8 cellular contexts compared by ENCODE assay signal in genomic region chr3:15206662-15207576, GRCh38. TPM values are rescaled to one million over a fixed set of nuclear protein-coding genes. Genes with fewer than 3 reads are reported as not detected.
DNase-seq lines count a peak whose midpoint lies in the region; ATAC-seq, FAIRE-seq and TF ChIP-seq lines count a peak whose summit lies in the region.

No MANE protein-coding gene starts in this region.

- no peak for DNase-seq in AG04449 (ENCODE audit: low read depth, low spot score)
- peak; percentile 77 for DNase-seq in NAMALWA (ENCODE audit: low spot score)
- peak; percentile 46 for DNase-seq in astrocyte of the spinal cord (ENCODE audit: low read depth, low spot score)
- peak; percentile 66 for DNase-seq in small intestine
- no peak for DNase-seq in amniotic stem cell (lab: John Stamatoyannopoulos, UW)
- no peak for DNase-seq in NCI-H2227 treated with DMSO at 0.1 percent for 48 hours (lab: John Stamatoyannopoulos, UW)

- H3K27ac ChIP-seq in small intestine (ENCODE audit: low read depth in 1 of 2, low read length in 1 of 2), result peak overlapping the region; percentile 97 to 98

- no peaks in the 10 kb centered on the region for H3K27me3 ChIP-seq in small intestine (ENCODE audit: control insufficient read depth in 2 of 2, insufficient read depth in 2 of 2, low read length in 2 of 2)

- H3K4me1 ChIP-seq in small intestine (ENCODE audit: control insufficient read depth in 2 of 2, insufficient read depth in 1 of 2, low read depth in 1 of 2, low read length in 1 of 2), result peaks cover 0 to 6% of the 10 kb centered on the region in 2 donors

- peak; percentile 13 for ATAC-seq in GM19467 (IDR thresholded peaks at IDR 0.05; ENCODE audit: unreplicated experiment)

- TF ChIP-seq CTCF in AG04449 (IDR thresholded peaks at IDR 0.05; ENCODE audit: insufficient read depth, low read length, missing control alignments), result no peak
- no peak for TF ChIP-seq CTCF in astrocyte of the spinal cord (IDR thresholded peaks at IDR 0.05; ENCODE audit: low read depth, low read length)

- 1 to 4% (median 4%) methylated on average over 22 to 30 of the region's 30 CpGs for WGBS in small intestine, 3 donors

- H3K4me3 ChIP-seq in AG04449 (ENCODE audit: low read depth, low read length) (peak overlapping the region; percentile 86), astrocyte of the spinal cord (ENCODE audit: low read depth, low read length) (peak overlapping the region; percentile 96), iPS-18c (ENCODE audit: insufficient read depth, low read depth, low read length) (peak overlapping the region; percentile 91), small intestine (ENCODE audit: low read depth in 1 of 2, low read length in 2 of 2) (peak overlapping the region; percentile 95 to 97)

- no peaks in the 10 kb centered on the region for H3K36me3 ChIP-seq in small intestine (ENCODE audit: control insufficient read depth in 2 of 2, insufficient read depth in 2 of 2, low read length in 2 of 2)

- no peak for FAIRE-seq in small intestine (lab: Jason Lieb, UNC)

- CTCF ChIA-PET in AG04449 (lab: Yijun Ruan, JAX), result interaction anchor here (0.6 to 1.6 kb wide), 9 partner anchors 11 to 104 kb away, joined by 3 to 6 read pairs (median 3); no protein-coding TSS in a partner anchor

- in situ Hi-C loops in astrocyte of the spinal cord (cut with HindIII; ENCODE audit: low sequenced_read_pairs), result no loop called here

- POLR2A ChIA-PET in AG04449 (lab: Yijun Ruan, JAX), result interaction anchor here (1.2 to 1.4 kb wide), 2 partner anchors 10 kb away, joined by 3 to 6 read pairs; no protein-coding TSS in a partner anchor

- H3K9me3 ChIP-seq in iPS-18c (ENCODE audit: control insufficient read depth, insufficient read depth, low read length) (no peaks in the 10 kb centered on the region), small intestine (ENCODE audit: control insufficient read depth, low read depth) (no peaks in the 10 kb centered on the region)

RNA-seq across cellular contexts. Expression of gene CAPN7, which starts 0.9 kb away (rescaled TPM):
- polyA plus RNA-seq in small intestine, result 10 to 100 TPM; 12.3 to 14.1 (median 12.7) TPM

Comparison
In these comparisons a context has a peak if more than half of its experiments do, and no peak if none do; other contexts are left out.
1. DNase-seq: peak in NAMALWA (single experiment), astrocyte of the spinal cord (single experiment) and small intestine (single experiment); none in AG04449 (single experiment), amniotic stem cell (single experiment) and NCI-H2227 treated with DMSO at 0.1 percent for 48 hours (single experiment).
2. Peak in every context shown above with its lines, with median percentiles within 50 percentile points of each other: H3K4me3 ChIP-seq.